ENCODE assay signal across 8 cellular contexts in genomic region chr20:325043-325888, GRCh38.
DNase-seq lines count a peak whose midpoint lies in the region; ATAC-seq, FAIRE-seq and TF ChIP-seq lines count a peak whose summit lies in the region.

SOX12 (plus strand) TSS chr20:325552; CDS start chr20:325925, 373 bp downstream.

- TF ChIP-seq CTCF in MM.1S (IDR thresholded peaks at IDR 0.05; ENCODE audit: low read length) = no peak
- no peak for TF ChIP-seq CTCF in nephron progenitor cell (IDR thresholded peaks at IDR 0.05)

- peaks cover 10% of the 10 kb centered on the region; the same call in 1 of the 2 replicates for H3K79me2 ChIP-seq in MM.1S (ENCODE audit: low read length)

- peak; percentile 81 for ATAC-seq in stimulated activated naive CD8-positive, alpha-beta T cell treated with anti-CD3 and anti-CD28 coated beads, Interleukin-15, amount 100 ng/mL, for 72 hours

- H3K27me3 ChIP-seq in MM.1S (replicated peaks; ENCODE audit: insufficient read depth, low read length) = no peaks in the 10 kb centered on the region

- H3K4me3 ChIP-seq in MM.1S (ENCODE audit: low read length) = peak within 1 kb of the TSS; percentile 87

- peaks cover 11% of the 10 kb centered on the region for H3K9me3 Mint-ChIP-seq in nephron progenitor cell
- no peaks in the 10 kb centered on the region for H3K9me3 Mint-ChIP-seq in stimulated activated naive CD8-positive, alpha-beta T cell treated with anti-CD3 and anti-CD28 coated beads, Interleukin-15, amount 100 ng/mL, for 72 hours

- peaks cover 31% of the 10 kb centered on the region for H3K36me3 Mint-ChIP-seq in nephron progenitor cell (ENCODE audit: low read depth)

- H3K9me3 ChIP-seq in MM.1S (replicated peaks; ENCODE audit: insufficient read depth, low read length) = no peaks in the 10 kb centered on the region

- peak within 1 kb of the TSS; percentile 93 for H3K4me3 Mint-ChIP-seq in nephron progenitor cell
- H3K4me3 Mint-ChIP-seq in stimulated activated naive CD8-positive, alpha-beta T cell treated with anti-CD3 and anti-CD28 coated beads, Interleukin-15, amount 100 ng/mL, for 72 hours = peak within 1 kb of the TSS; percentile 91 to 95

- no peaks in the 10 kb centered on the region for H3K36me3 ChIP-seq in MM.1S (replicated peaks; ENCODE audit: insufficient read depth, low read length)

- peaks cover 17% of the 10 kb centered on the region for H3F3A ChIP-seq in MM.1S (ENCODE audit: insufficient read depth, low read length)

- no peaks in the 10 kb centered on the region for H4K20me1 ChIP-seq in MM.1S (ENCODE audit: insufficient read depth, low read length)

- no peaks in the 10 kb centered on the region for H3K9me2 ChIP-seq in MM.1S (replicated peaks; ENCODE audit: insufficient read depth, low read length)

- peaks cover 62% of the 10 kb centered on the region for H3K4me1 Mint-ChIP-seq in nephron progenitor cell
- peaks cover 41% of the 10 kb centered on the region for H3K4me1 Mint-ChIP-seq in stimulated activated naive CD8-positive, alpha-beta T cell treated with anti-CD3 and anti-CD28 coated beads, Interleukin-15, amount 100 ng/mL, for 72 hours

- H2AFZ ChIP-seq in MM.1S (ENCODE audit: low read length) = peak within 1 kb of the TSS; percentile 84

- peak within 1 kb of the TSS; percentile 100 for H3K4me2 ChIP-seq in MM.1S (ENCODE audit: low read depth, low read length)

- peaks cover 3% of the 10 kb centered on the region for H3K27me3 Mint-ChIP-seq in nephron progenitor cell (ENCODE audit: low read depth, poor library complexity)
- H3K27me3 Mint-ChIP-seq in stimulated activated naive CD8-positive, alpha-beta T cell treated with anti-CD3 and anti-CD28 coated beads, Interleukin-15, amount 100 ng/mL, for 72 hours = no peaks in the 10 kb centered on the region

- no peaks in the 10 kb centered on the region; the same call in 1 of the 2 replicates for H3K4me1 ChIP-seq in MM.1S (ENCODE audit: low read length)

- peak; percentile 93 for DNase-seq in HCEC 1CT
- DNase-seq in MM.1S = peak; percentile 94
- DNase-seq in SHP77 (lab: John Stamatoyannopoulos, UW) = peak; percentile 93 to 97
- DNase-seq in activated gamma-delta T cell (lab: John Stamatoyannopoulos, UW) = peak; percentile 96
- DNase-seq in fibroblast of the conjunctiva (ENCODE audit: low read depth) = peak; percentile 80
- DNase-seq in nephron progenitor cell = peak; percentile 100
- DNase-seq in stimulated activated naive CD8-positive, alpha-beta T cell treated with anti-CD3 and anti-CD28 coated beads, Interleukin-15, amount 100 ng/mL, for 72 hours = peak; percentile 94 to 97

- H3K27ac Mint-ChIP-seq in nephron progenitor cell = peak within 1 kb of the TSS; percentile 99
- H3K27ac Mint-ChIP-seq in stimulated activated naive CD8-positive, alpha-beta T cell treated with anti-CD3 and anti-CD28 coated beads, Interleukin-15, amount 100 ng/mL, for 72 hours = peak within 1 kb of the TSS; percentile 76 to 85

- H3K9ac ChIP-seq in MM.1S (ENCODE audit: low read length) = peak within 1 kb of the TSS; percentile 82

- peak within 1 kb of the TSS; percentile 90 for H3K27ac ChIP-seq in MM.1S (ENCODE audit: low read length)

- FAIRE-seq in G401.6 (lab: Jason Lieb, UNC) = peak; percentile 57

Comparison
In these comparisons a context has a peak if more than half of its experiments do, and no peak if none do; other contexts are left out.
1. Peak in every context shown above with its lines: DNase-seq, ATAC-seq, H3K4me3 ChIP-seq and H3K27ac ChIP-seq.